Comparison of ENCODE assay signal across 1 cellular context in the genomic region with DNA sequence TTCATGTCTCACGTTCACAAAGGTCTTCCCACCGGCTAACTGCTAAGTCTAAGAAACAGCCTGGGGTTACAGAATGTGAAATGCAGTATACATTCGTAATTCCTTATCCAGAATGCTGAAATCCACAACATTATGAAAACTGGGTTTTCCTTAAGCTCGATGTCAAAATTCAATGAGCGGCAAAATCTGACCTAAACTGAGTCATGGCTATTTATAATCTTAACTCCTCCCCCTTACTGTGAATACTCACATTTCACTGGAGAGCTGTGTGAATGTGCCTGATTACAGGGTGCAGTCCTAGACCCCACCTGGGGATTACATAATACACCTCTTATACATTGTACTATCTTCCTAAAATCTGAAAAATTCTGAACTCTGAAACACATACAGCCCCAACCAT.
TF ChIP-seq lines count a peak whose summit lies in the region.

No MANE protein-coding gene starts in this region.

TF ChIP-seq in K562, 482 proteins besides CTCF, POLR2A, EP300 and RAD21 (continued from another document):
- TF ChIP-seq NFYB (IDR thresholded peaks at IDR 0.05; ENCODE audit: extremely low read depth, insufficient read length) (no peak), TFAM (CRISPR knock-in tag; conservative IDR thresholded peaks at IDR 0.05) (no peak), SIX5 (IDR thresholded peaks at IDR 0.05; ENCODE audit: borderline replicate concordance in 1 of 2, insufficient read depth in 1 of 2, low read depth in 1 of 2, low read length in 2 of 2) (no peak), FOXP1 (CRISPR knock-in tag; IDR thresholded peaks at IDR 0.05) (no peak), CHD4 (IDR thresholded peaks at IDR 0.05; ENCODE audit: insufficient read depth, insufficient replicate concordance, low read depth, low read length, poor library complexity, severe bottlenecking) (no peak), FIP1L1 (IDR thresholded peaks at IDR 0.05; ENCODE audit: low read depth, low read length, poor library complexity, severe bottlenecking) (no peak), ZNF583 (CRISPR knock-in tag; IDR thresholded peaks at IDR 0.05) (no peak), SAFB (IDR thresholded peaks at IDR 0.05; ENCODE audit: borderline replicate concordance, low read depth, low read length) (no peak), CBFA2T3 (IDR thresholded peaks at IDR 0.05) (no peak), POLR2B (IDR thresholded peaks at IDR 0.05; ENCODE audit: low read depth, partially characterized antibody) (no peak), TAF15 (IDR thresholded peaks at IDR 0.05; ENCODE audit: low read depth, low read length) (no peak), NCOA4 (IDR thresholded peaks at IDR 0.05; ENCODE audit: partially characterized antibody) (no peak)
- TF ChIP-seq, protein P1, sequence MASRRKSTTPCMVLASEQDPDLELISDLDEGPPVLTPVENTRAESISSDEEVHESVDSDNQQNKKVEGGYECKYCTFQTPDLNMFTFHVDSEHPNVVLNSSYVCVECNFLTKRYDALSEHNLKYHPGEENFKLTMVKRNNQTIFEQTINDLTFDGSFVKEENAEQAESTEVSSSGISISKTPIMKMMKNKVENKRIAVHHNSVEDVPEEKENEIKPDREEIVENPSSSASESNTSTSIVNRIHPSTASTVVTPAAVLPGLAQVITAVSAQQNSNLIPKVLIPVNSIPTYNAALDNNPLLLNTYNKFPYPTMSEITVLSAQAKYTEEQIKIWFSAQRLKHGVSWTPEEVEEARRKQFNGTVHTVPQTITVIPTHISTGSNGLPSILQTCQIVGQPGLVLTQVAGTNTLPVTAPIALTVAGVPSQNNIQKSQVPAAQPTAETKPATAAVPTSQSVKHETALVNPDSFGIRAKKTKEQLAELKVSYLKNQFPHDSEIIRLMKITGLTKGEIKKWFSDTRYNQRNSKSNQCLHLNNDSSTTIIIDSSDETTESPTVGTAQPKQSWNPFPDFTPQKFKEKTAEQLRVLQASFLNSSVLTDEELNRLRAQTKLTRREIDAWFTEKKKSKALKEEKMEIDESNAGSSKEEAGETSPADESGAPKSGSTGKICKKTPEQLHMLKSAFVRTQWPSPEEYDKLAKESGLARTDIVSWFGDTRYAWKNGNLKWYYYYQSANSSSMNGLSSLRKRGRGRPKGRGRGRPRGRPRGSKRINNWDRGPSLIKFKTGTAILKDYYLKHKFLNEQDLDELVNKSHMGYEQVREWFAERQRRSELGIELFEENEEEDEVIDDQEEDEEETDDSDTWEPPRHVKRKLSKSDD (conservative IDR thresholded peaks at IDR 0.05; ENCODE audit: low read length), result no peak
- TF ChIP-seq, protein P2, sequence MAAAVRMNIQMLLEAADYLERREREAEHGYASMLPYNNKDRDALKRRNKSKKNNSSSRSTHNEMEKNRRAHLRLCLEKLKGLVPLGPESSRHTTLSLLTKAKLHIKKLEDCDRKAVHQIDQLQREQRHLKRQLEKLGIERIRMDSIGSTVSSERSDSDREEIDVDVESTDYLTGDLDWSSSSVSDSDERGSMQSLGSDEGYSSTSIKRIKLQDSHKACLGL (CRISPR knock-in tag; IDR thresholded peaks at IDR 0.05; ENCODE audit: borderline replicate concordance, poor library complexity, severe bottlenecking), result no peak
- TF ChIP-seq, protein P3, sequence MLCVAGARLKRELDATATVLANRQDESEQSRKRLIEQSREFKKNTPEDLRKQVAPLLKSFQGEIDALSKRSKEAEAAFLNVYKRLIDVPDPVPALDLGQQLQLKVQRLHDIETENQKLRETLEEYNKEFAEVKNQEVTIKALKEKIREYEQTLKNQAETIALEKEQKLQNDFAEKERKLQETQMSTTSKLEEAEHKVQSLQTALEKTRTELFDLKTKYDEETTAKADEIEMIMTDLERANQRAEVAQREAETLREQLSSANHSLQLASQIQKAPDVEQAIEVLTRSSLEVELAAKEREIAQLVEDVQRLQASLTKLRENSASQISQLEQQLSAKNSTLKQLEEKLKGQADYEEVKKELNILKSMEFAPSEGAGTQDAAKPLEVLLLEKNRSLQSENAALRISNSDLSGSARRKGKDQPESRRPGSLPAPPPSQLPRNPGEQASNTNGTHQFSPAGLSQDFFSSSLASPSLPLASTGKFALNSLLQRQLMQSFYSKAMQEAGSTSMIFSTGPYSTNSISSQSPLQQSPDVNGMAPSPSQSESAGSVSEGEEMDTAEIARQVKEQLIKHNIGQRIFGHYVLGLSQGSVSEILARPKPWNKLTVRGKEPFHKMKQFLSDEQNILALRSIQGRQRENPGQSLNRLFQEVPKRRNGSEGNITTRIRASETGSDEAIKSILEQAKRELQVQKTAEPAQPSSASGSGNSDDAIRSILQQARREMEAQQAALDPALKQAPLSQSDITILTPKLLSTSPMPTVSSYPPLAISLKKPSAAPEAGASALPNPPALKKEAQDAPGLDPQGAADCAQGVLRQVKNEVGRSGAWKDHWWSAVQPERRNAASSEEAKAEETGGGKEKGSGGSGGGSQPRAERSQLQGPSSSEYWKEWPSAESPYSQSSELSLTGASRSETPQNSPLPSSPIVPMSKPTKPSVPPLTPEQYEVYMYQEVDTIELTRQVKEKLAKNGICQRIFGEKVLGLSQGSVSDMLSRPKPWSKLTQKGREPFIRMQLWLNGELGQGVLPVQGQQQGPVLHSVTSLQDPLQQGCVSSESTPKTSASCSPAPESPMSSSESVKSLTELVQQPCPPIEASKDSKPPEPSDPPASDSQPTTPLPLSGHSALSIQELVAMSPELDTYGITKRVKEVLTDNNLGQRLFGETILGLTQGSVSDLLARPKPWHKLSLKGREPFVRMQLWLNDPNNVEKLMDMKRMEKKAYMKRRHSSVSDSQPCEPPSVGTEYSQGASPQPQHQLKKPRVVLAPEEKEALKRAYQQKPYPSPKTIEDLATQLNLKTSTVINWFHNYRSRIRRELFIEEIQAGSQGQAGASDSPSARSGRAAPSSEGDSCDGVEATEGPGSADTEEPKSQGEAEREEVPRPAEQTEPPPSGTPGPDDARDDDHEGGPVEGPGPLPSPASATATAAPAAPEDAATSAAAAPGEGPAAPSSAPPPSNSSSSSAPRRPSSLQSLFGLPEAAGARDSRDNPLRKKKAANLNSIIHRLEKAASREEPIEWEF (CRISPR knock-in tag; IDR thresholded peaks at IDR 0.05), result no peak
